9 cellular contexts compared by ENCODE assay signal in genomic region chr11:46236918-46237247, GRCh38. TPM values are rescaled to one million over a fixed set of nuclear protein-coding genes. Genes with fewer than 3 reads are reported as not detected.
A peak's percentile ranks its signal among the peaks of the same experiment; 100 is the strongest.
DNase-seq lines count a peak whose midpoint lies in the region; ATAC-seq and TF ChIP-seq lines count a peak whose summit lies in the region.
"Had no signal": no experiment of that assay in that cellular context is flagged by ENCODE, and none has a peak within 500 bp of the region (broad histone marks: within the 10 kb centered on the region; RNA-seq: fewer than 3 reads in every experiment).

No MANE protein-coding gene starts in this region.

- peak overlapping the region; percentile 97 for H3K4ac ChIP-seq in IMR-90 (ENCODE audit: low read depth, low read length)

- intact Hi-C loops in IMR-90 (cut with micrococcal nuclease), result loop anchor here (5.0 kb wide), 1 partner anchor 185 kb away; no protein-coding TSS in a partner anchor

- H3K9me3 ChIP-seq in CD4-positive, CD25-positive, alpha-beta regulatory T cell (ENCODE audit: control insufficient read depth in 2 of 2, low read length in 2 of 2), result peaks cover 0 to 2% of the 10 kb centered on the region in 2 experiments
- peaks cover 2% of the 10 kb centered on the region; the same call in 1 of the 2 replicates for H3K9me3 ChIP-seq in IMR-90 (ENCODE audit: control insufficient read depth, insufficient read depth, low read length)

- TF ChIP-seq POLR2A in IMR-90 (IDR thresholded peaks at IDR 0.05; ENCODE audit: low read depth, low read length), result no peak

- H3K14ac ChIP-seq in IMR-90 (replicated peaks; ENCODE audit: low read depth, low read length), result peak overlapping the region; percentile 90

- no peak overlapping the region for H3K27ac ChIP-seq in CD4-positive, CD25-positive, alpha-beta regulatory T cell (ENCODE audit: insufficient read depth, low read length, poor library complexity, severe bottlenecking)
- H3K27ac ChIP-seq in IMR-90 (ENCODE audit: insufficient read depth, low read length), result peak overlapping the region; percentile 90
- H3K27ac ChIP-seq in coronary artery, result peak overlapping the region in 1 of 2 donors; percentile 17

- no peak for ATAC-seq in CD4-positive, CD25-positive, alpha-beta regulatory T cell (ENCODE audit: low read depth in 2 of 2)
- ATAC-seq in IMR-90 (ENCODE audit: low read depth), result no peak
- ATAC-seq in naive thymus-derived CD8-positive, alpha-beta T cell, result no peak
- ATAC-seq in GM19452 (IDR thresholded peaks at IDR 0.05; ENCODE audit: unreplicated experiment), result no peak
- no peak for ATAC-seq in GM19395 (IDR thresholded peaks at IDR 0.05; ENCODE audit: unreplicated experiment)

- peak overlapping the region; percentile 69 for H3K4me2 ChIP-seq in IMR-90 (ENCODE audit: low read depth, low read length)

- peak overlapping the region; percentile 92 for H2AK9ac ChIP-seq in IMR-90 (replicated peaks; ENCODE audit: low read depth, low read length, poor library complexity)

- peaks cover 25% of the 10 kb centered on the region for H3K4me1 ChIP-seq in CD4-positive, CD25-positive, alpha-beta regulatory T cell (ENCODE audit: control insufficient read depth, insufficient read depth, low read length, poor library complexity, severe bottlenecking)
- peaks cover 20% of the 10 kb centered on the region for H3K4me1 ChIP-seq in IMR-90 (ENCODE audit: control insufficient read depth, insufficient read depth, low read length)

- no peak overlapping the region for H3K27ac Mint-ChIP-seq in CD4-positive, CD25-positive, alpha-beta regulatory T cell
- H3K27ac Mint-ChIP-seq in naive thymus-derived CD8-positive, alpha-beta T cell, result peak overlapping the region in 3 of 10 donors; percentile 5 to 72 (median 63)

- peaks cover 50% of the 10 kb centered on the region for H3K27me3 Mint-ChIP-seq in CD4-positive, CD25-positive, alpha-beta regulatory T cell
- H3K27me3 Mint-ChIP-seq in naive thymus-derived CD8-positive, alpha-beta T cell, result peaks cover 9 to 54% (median 16%) of the 10 kb centered on the region in 5 donors

- TF ChIP-seq RAD21 in IMR-90 (IDR thresholded peaks at IDR 0.05; ENCODE audit: low read length), result no peak

- peak overlapping the region; percentile 98 for H2BK120ac ChIP-seq in IMR-90 (ENCODE audit: low read depth, low read length)

- no peak overlapping the region for H3K56ac ChIP-seq in IMR-90 (ENCODE audit: extremely low read depth, insufficient read depth, low read length)

- H2BK20ac ChIP-seq in IMR-90 (ENCODE audit: low read depth, low read length), result peak overlapping the region; percentile 92

- peak overlapping the region; percentile 93 for H4K91ac ChIP-seq in IMR-90 (ENCODE audit: insufficient read depth, low read depth, low read length)

- 49% methylated on average over 3 of the region's 5 CpGs; no CpG with 5 or more reads in 1 of the 2 experiments for WGBS in IMR-90 (ENCODE audit: extremely low coverage in 2 of 2, insufficient read length in 1 of 2), 2 experiments

- H3K9me1 ChIP-seq in IMR-90 (ENCODE audit: insufficient read depth, low read length), result peaks cover 9% of the 10 kb centered on the region

- TF ChIP-seq CTCF in IMR-90 (conservative IDR thresholded peaks at IDR 0.05; ENCODE audit: low read depth, low read length), result no peak
- no peak for TF ChIP-seq CTCF in coronary artery (IDR thresholded peaks at IDR 0.05)

- H3K27me3 ChIP-seq in CD4-positive, CD25-positive, alpha-beta regulatory T cell (ENCODE audit: control insufficient read depth, insufficient read depth, low read length), result peaks cover 23% of the 10 kb centered on the region
- H3K27me3 ChIP-seq in IMR-90 (ENCODE audit: control insufficient read depth, insufficient read depth, low read length), result no peaks in the 10 kb centered on the region

- BruUV-seq in IMR-90 (replicated peaks; lab: Mats Ljungman, UMichigan), result no TSS peak

- peak overlapping the region; percentile 87 to 94 (median 90) for H3K4me3 Mint-ChIP-seq in CD4-positive, CD25-positive, alpha-beta regulatory T cell
- H3K4me3 Mint-ChIP-seq in naive thymus-derived CD8-positive, alpha-beta T cell, result peak overlapping the region; percentile 71 to 92 (median 88)

- no peaks in the 10 kb centered on the region for H4K20me1 ChIP-seq in IMR-90 (ENCODE audit: insufficient read depth, low read length)

- in situ Hi-C loops in IMR-90 (cut with MboI; ENCODE audit: low sequenced_read_pairs), result no loop called here
- in situ Hi-C loops in G401 (cut with HindIII; ENCODE audit: low sequenced_read_pairs), result no loop called here

- peak overlapping the region; percentile 20; the same call in 1 of the 2 replicates for H3K9ac ChIP-seq in IMR-90 (ENCODE audit: low read depth, low read length)

- H3K9me3 Mint-ChIP-seq in CD4-positive, CD25-positive, alpha-beta regulatory T cell, result peaks cover 0 to 2% (median 0%) of the 10 kb centered on the region in 7 donors
- H3K9me3 Mint-ChIP-seq in naive thymus-derived CD8-positive, alpha-beta T cell, result peaks cover 0 to 6% (median 0%) of the 10 kb centered on the region in 9 donors

- H2AFZ ChIP-seq in IMR-90 (replicated peaks; ENCODE audit: low read length, poor library complexity), result peak overlapping the region; percentile 97

- H2AK5ac ChIP-seq in IMR-90 (ENCODE audit: low read depth, low read length), result peak overlapping the region; percentile 78

- H2BK5ac ChIP-seq in IMR-90 (ENCODE audit: low read depth, low read length, poor library complexity, severe bottlenecking), result peak overlapping the region; percentile 90

- H3K79me1 ChIP-seq in IMR-90 (ENCODE audit: low read depth in 1 of 2, low read length in 2 of 2), result peaks cover 4 to 30% of the 10 kb centered on the region in 2 experiments

- POLR2A ChIA-PET in IMR-90 (lab: Charles Lee; ENCODE audit: unreplicated experiment), result interaction anchor here (1.1 kb wide), 1 partner anchor 121 kb away, joined by 3 read pairs; no protein-coding TSS in a partner anchor
- POLR2A ChIA-PET in naive thymus-derived CD8-positive, alpha-beta T cell (lab: Charles Lee), result no interaction called here

- H4K5ac ChIP-seq in IMR-90 (ENCODE audit: low read depth, low read length), result peak overlapping the region; percentile 83

- H3K4me1 Mint-ChIP-seq in CD4-positive, CD25-positive, alpha-beta regulatory T cell, result peaks cover 0 to 26% (median 14%) of the 10 kb centered on the region in 4 donors
- H3K4me1 Mint-ChIP-seq in naive thymus-derived CD8-positive, alpha-beta T cell, result peaks cover 7 to 22% (median 18%) of the 10 kb centered on the region in 4 donors

- CTCF ChIA-PET in IMR-90 (lab: Yijun Ruan, JAX), result no interaction called here

- dilution Hi-C loops in IMR-90 (cut with HindIII; ENCODE audit: low sequenced_read_pairs, unreplicated experiment), result no loop called here

- H3K4me3 ChIP-seq in CD4-positive, CD25-positive, alpha-beta regulatory T cell (ENCODE audit: low read depth, low read length), result no peak overlapping the region
- H3K4me3 ChIP-seq in IMR-90 (ENCODE audit: insufficient read depth, low read depth, low read length) (no peak overlapping the region), coronary artery (peak overlapping the region; percentile 68)

- no peaks in the 10 kb centered on the region for H3K36me3 Mint-ChIP-seq in CD4-positive, CD25-positive, alpha-beta regulatory T cell
- no peaks in the 10 kb centered on the region for H3K36me3 Mint-ChIP-seq in naive thymus-derived CD8-positive, alpha-beta T cell

- no peaks in the 10 kb centered on the region for H3K36me3 ChIP-seq in CD4-positive, CD25-positive, alpha-beta regulatory T cell (ENCODE audit: control insufficient read depth, insufficient read depth, low read length)
- H3K36me3 ChIP-seq in IMR-90 (ENCODE audit: control insufficient read depth, insufficient read depth, low read length), result no peaks in the 10 kb centered on the region

- DNase-seq in CD4-positive, CD25-positive, alpha-beta regulatory T cell, result no peak
- DNase-seq in IMR-90 (no peak), coronary artery (ENCODE audit: low spot score) (no peak), NCI-H146 (lab: John Stamatoyannopoulos, UW) (no peak), G401 (ENCODE audit: low spot score) (no peak)
- DNase-seq in naive thymus-derived CD8-positive, alpha-beta T cell, result no peak
- DNase-seq: NCI-H1436 treated with DMSO at 0.1 percent for 48 hours had no signal

- peak overlapping the region; percentile 65 to 99 for H4K8ac ChIP-seq in IMR-90 (ENCODE audit: low read depth in 2 of 2, low read length in 2 of 2)

- H3K23ac ChIP-seq in IMR-90 (ENCODE audit: low read depth, low read length), result peak overlapping the region; percentile 90

- H3K18ac ChIP-seq in IMR-90 (ENCODE audit: low read depth, low read length), result peak overlapping the region; percentile 91

- H2BK15ac ChIP-seq in IMR-90 (ENCODE audit: low read depth, low read length), result peak overlapping the region; percentile 85; the same call in 2 of the 3 replicates

TF ChIP-seq in IMR-90, 13 proteins besides CTCF, POLR2A, EP300 and RAD21:
- TF ChIP-seq NFE2L2 (IDR thresholded peaks at IDR 0.05; ENCODE audit: low read depth, low read length) (no peak), CEBPB (IDR thresholded peaks at IDR 0.05; ENCODE audit: low read depth, low read length) (0 out of 2 replicates have a peak, but pooled peaks have one; percentile 4), CHD1 (IDR thresholded peaks at IDR 0.05; ENCODE audit: low read depth, low read length) (no peak)

RNA-seq across cellular contexts. Expression of gene CREB3L1, which starts 40.6 kb away (rescaled TPM):
- total RNA-seq in CD4-positive, CD25-positive, alpha-beta regulatory T cell, result not detected
- polyA plus RNA-seq in CD4-positive, CD25-positive, alpha-beta regulatory T cell, result not detected
- total RNA-seq in IMR-90 (2012; rRNA removed), result 8.1 and 10.0 TPM in 2 replicates
- 76.9 and 82.3 TPM in 2 replicates for polyA plus RNA-seq in IMR-90 (2012; rRNA removed)
- polyA plus RNA-seq in IMR-90 (2012; cell fraction: cytosol; rRNA removed), result 85.0 and 112 TPM in 2 replicates
- 50.1 and 52.2 TPM in 2 replicates for polyA plus RNA-seq in IMR-90 (2012; cell fraction: nucleus; rRNA removed; ENCODE audit: low replicate concordance)
- not detected for total RNA-seq in naive thymus-derived CD8-positive, alpha-beta T cell
- not detected for polyA plus RNA-seq in naive thymus-derived CD8-positive, alpha-beta T cell
- 2.4 and 7.2 TPM in 2 replicates for total RNA-seq in G401 (2014; rRNA removed; shearing (Covaris generic))
